21 cellular contexts compared by ENCODE assay signal in the genomic region with DNA sequence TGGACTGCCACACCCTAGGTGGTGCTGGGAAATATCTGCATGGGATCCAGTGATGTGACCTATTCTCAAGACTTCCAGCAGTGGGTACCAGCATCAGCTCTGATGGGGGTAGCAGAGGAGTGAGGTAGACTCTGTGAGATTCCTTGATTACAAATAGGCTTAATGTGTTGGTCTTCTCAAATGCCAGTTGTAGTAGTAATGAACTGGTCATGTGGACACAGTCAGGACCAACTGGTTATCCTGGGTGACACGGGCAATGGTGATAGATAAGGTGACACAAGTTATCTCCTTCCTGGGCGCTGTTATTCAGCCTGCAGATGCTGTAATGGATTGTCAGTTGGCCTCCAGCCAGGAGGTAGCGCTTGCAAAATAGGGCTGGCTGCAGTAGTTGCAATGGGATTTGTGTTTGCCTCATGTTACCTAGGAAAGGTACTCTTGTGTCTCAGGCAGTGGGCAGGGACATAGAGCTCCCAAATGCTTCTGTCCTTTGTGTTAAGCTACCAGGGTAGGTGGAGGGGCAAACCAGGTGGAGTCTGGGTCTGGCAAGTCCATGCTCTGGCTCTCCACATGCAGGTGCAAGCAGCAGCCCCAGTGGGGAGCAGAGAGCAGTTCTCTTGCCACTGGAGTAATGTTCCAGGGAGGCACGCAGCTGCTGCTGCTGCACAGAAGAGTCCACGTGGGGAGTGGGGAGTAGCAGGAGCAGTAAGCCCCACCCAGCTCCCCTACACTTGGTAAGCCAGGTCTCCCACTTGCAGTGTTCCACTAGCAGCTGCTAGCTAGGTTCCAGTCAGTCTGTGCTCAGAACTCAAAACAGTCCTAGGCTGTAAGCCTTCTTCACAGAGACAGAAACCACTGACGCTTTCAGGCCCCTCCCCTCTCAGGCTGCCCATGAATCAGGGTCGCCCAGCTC.
A peak's percentile ranks its signal among the peaks of the same experiment; 100 is the strongest.
DNase-seq lines count a peak whose midpoint lies in the region; ATAC-seq, FAIRE-seq and TF ChIP-seq lines count a peak whose summit lies in the region.
"Had no signal": no experiment of that assay in that cellular context is flagged by ENCODE, and none has a peak within 500 bp of the region (broad histone marks: within the 10 kb centered on the region; RNA-seq: fewer than 3 reads in every experiment).

No MANE protein-coding gene starts in this region.

- 90% methylated on average over 7 of the region's 7 CpGs; no CpG with 5 or more reads in 1 of the 2 experiments for whole genome bisulfite sequencing in H1 (ENCODE audit: extremely low coverage in 1 of 2, insufficient coverage in 1 of 2, insufficient read length in 1 of 2, insufficient replicate concordance in 2 of 2, low coverage in 1 of 2, low lambda C conversion rate in 2 of 2, missing lambda C conversion rate in 1 of 2), 2 experiments
- 74 to 79% methylated on average over 5 to 7 of the region's 7 CpGs for WGBS in upper lobe of left lung, 2 donors

- H3K79me2 ChIP-seq in H1 (ENCODE audit: control insufficient read depth in 1 of 2, insufficient read depth in 2 of 2, low read length in 2 of 2), result no peaks in the 10 kb centered on the region

- no peaks in the 10 kb centered on the region for H3K79me1 ChIP-seq in H1 (ENCODE audit: low read depth, low read length)

- H4K20me1 ChIP-seq in H1 (replicated peaks in 1 of 2; ENCODE audit: control insufficient read depth in 1 of 2, insufficient read depth in 2 of 2, low read length in 2 of 2), result no peaks in the 10 kb centered on the region

- H3K36me3 Mint-ChIP-seq in CD14-positive monocyte, result no peaks in the 10 kb centered on the region

- no peak for TF ChIP-seq CTCF in H1 (IDR thresholded peaks at IDR 0.05; ENCODE audit: control extremely low read depth in 1 of 3, insufficient read depth in 1 of 3, low read depth in 1 of 3, low read length in 3 of 3)
- TF ChIP-seq CTCF in upper lobe of left lung (IDR thresholded peaks at IDR 0.05), result no peak
- TF ChIP-seq CTCF in CD14-positive monocyte (IDR thresholded peaks at IDR 0.05), result no peak

- H2BK15ac ChIP-seq in H1 (ENCODE audit: low read length), result no peak overlapping the region

- no peaks in the 10 kb centered on the region for H3K36me3 ChIP-seq in H1 (ENCODE audit: control insufficient read depth in 2 of 4, insufficient read depth in 4 of 4, low read length in 3 of 4)
- H3K36me3 ChIP-seq in upper lobe of left lung, result no peaks in the 10 kb centered on the region
- H3K36me3 ChIP-seq: BE2C had no signal

- TF ChIP-seq RAD21 in H1 (IDR thresholded peaks at IDR 0.05 in 1 of 2, conservative IDR thresholded peaks at IDR 0.05 in 1 of 2; ENCODE audit: low read depth in 2 of 2, low read length in 2 of 2), result no peak

- H3K27ac Mint-ChIP-seq in CD14-positive monocyte, result no peak overlapping the region
- H3K27ac Mint-ChIP-seq: CD4-positive, alpha-beta T cell had no signal

- peak; percentile 16 to 43 for ATAC-seq in upper lobe of left lung (ENCODE audit: low FRiP score in 2 of 2)
- no peak for ATAC-seq in GM21367 (IDR thresholded peaks at IDR 0.05; ENCODE audit: unreplicated experiment)
- ATAC-seq: HepG2, Panc1 had no signal

- no peaks in the 10 kb centered on the region for H3K9me3 ChIP-seq in H1 (ENCODE audit: insufficient read depth in 2 of 2, low read depth in 1 of 2, low read length in 1 of 2)
- no peaks in the 10 kb centered on the region for H3K9me3 ChIP-seq in upper lobe of left lung
- H3K9me3 ChIP-seq: BE2C had no signal

- no peak overlapping the region for H2AFZ ChIP-seq in H1 (ENCODE audit: low read length)

- H3K4me2 ChIP-seq in H1 (ENCODE audit: insufficient read depth in 1 of 2, low read depth in 2 of 2, low read length in 2 of 2), result no peak overlapping the region

- H3K23me2 ChIP-seq in H1 (ENCODE audit: low read depth, low read length), result no peaks in the 10 kb centered on the region

- no peak for FAIRE-seq in H1 (lab: Jason Lieb, UNC)
- FAIRE-seq: A204.1, GM12892, H54, HepG2 had no signal

- H3K14ac ChIP-seq in H1 (ENCODE audit: insufficient read length), result no peak overlapping the region

- DNase-seq in NCI-H82 (lab: John Stamatoyannopoulos, UW) (peak; percentile 10), NCI-H82 treated with DMSO at 0.1 percent for 48 hours (lab: John Stamatoyannopoulos, UW; ENCODE audit: unreplicated experiment) (no peak), NCI-H345 (lab: John Stamatoyannopoulos, UW) (peak; percentile 36), H1 (ENCODE audit: low read depth in 1 of 2, low spot score in 2 of 2) (no peak), upper lobe of left lung (no peak), CD14-positive monocyte (ENCODE audit: low spot score) (no peak), inferior parietal cortex (ENCODE audit: extremely low spot score) (no peak)
- DNase-seq: BE2C; CD4-positive, alpha-beta T cell; KG1; NCI-H1048; NCI-H1436; NCI-H2029; NCI-H524; SW 1271 had no signal

- no peak overlapping the region for H3K4ac ChIP-seq in H1 (replicated peaks; ENCODE audit: insufficient read length, low read depth, low read length)

- no peak overlapping the region for H2BK120ac ChIP-seq in H1 (replicated peaks; ENCODE audit: low read depth, low read length)

- TF ChIP-seq EP300 in H1 (IDR thresholded peaks at IDR 0.05; ENCODE audit: borderline replicate concordance in 1 of 2, low read depth in 2 of 2, low read length in 2 of 2) (no peak), upper lobe of left lung (IDR thresholded peaks at IDR 0.05) (no peak)

- H3K4me1 Mint-ChIP-seq in CD14-positive monocyte, result no peaks in the 10 kb centered on the region

- H3K27me3 ChIP-seq in H1 (replicated peaks in 1 of 4; ENCODE audit: control insufficient read depth in 3 of 4, extremely low read depth in 1 of 4, insufficient read depth in 3 of 4, low read length in 3 of 4) (no peaks in the 10 kb centered on the region), upper lobe of left lung (no peaks in the 10 kb centered on the region)
- H3K27me3 ChIP-seq: BE2C had no signal

- POLR2A ChIA-PET in H1 (lab: Charles Lee; ENCODE audit: partially characterized antibody), result interaction anchor here (1.9 kb wide), 1 partner anchor 9 kb away, joined by 4 read pairs; no protein-coding TSS in a partner anchor

- H3K18ac ChIP-seq in H1 (ENCODE audit: extremely low read depth, low read length), result no peak overlapping the region

- CTCF ChIA-PET in H1 (lab: Charles Lee; ENCODE audit: partially characterized antibody), result interaction anchor here (0.9 kb wide), 1 partner anchor 94 kb away, joined by 3 read pairs; no protein-coding TSS in a partner anchor

- H3K56ac ChIP-seq in H1 (replicated peaks; ENCODE audit: insufficient read length, low read depth, low read length), result no peak overlapping the region

- no peak overlapping the region for H2AK5ac ChIP-seq in H1 (ENCODE audit: low read depth, low read length)

- H3K4me1 ChIP-seq in H1 (replicated peaks in 1 of 4; ENCODE audit: control insufficient read depth in 3 of 4, insufficient read depth in 4 of 4, low read length in 3 of 4) (no peaks in the 10 kb centered on the region), upper lobe of left lung (no peaks in the 10 kb centered on the region)
- H3K4me1 ChIP-seq: BE2C had no signal

- intact Hi-C loops in CD14-positive monocyte (cut with micrococcal nuclease), result no loop called here

- no peak overlapping the region for H3K4me3 ChIP-seq in H1 (ENCODE audit: extremely low read depth in 1 of 4, insufficient read depth in 2 of 4, low read depth in 3 of 4, low read length in 4 of 4)
- H3K4me3 ChIP-seq in upper lobe of left lung, result no peak overlapping the region

- H3K27ac ChIP-seq in H1 (ENCODE audit: low read depth, low read length) (no peak overlapping the region), upper lobe of left lung (no peak overlapping the region)

- H4K91ac ChIP-seq in H1 (replicated peaks; ENCODE audit: insufficient read length, low read length), result no peak overlapping the region

- no peak overlapping the region for H3K4me3 Mint-ChIP-seq in CD14-positive monocyte
- H3K4me3 Mint-ChIP-seq: CD4-positive, alpha-beta T cell had no signal

- no peak overlapping the region for H3K23ac ChIP-seq in H1 (ENCODE audit: insufficient read length)

- no peak overlapping the region for H2BK20ac ChIP-seq in H1 (ENCODE audit: low read length)

- peaks cover 3 to 21% (median 6%) of the 10 kb centered on the region in 7 donors for H3K9me3 Mint-ChIP-seq in CD14-positive monocyte

- no peak overlapping the region for H4K8ac ChIP-seq in H1 (ENCODE audit: extremely low read depth, insufficient read depth, low read length)

- no peak overlapping the region for H3K9ac ChIP-seq in H1 (replicated peaks in 1 of 4; ENCODE audit: extremely low read depth in 1 of 4, low read depth in 3 of 4, low read length in 3 of 4)

- no peaks in the 10 kb centered on the region for H3K27me3 Mint-ChIP-seq in CD14-positive monocyte (ENCODE audit: low read depth in 3 of 3)
- H3K27me3 Mint-ChIP-seq: CD4-positive, alpha-beta T cell had no signal

- peak overlapping the region; percentile 60; the same call in 1 of the 2 replicates for H2BK12ac ChIP-seq in H1 (ENCODE audit: low read depth, low read length)

- H4K5ac ChIP-seq in H1 (ENCODE audit: insufficient read length, low read depth, low read length), result no peak overlapping the region

- H2BK5ac ChIP-seq in H1 (ENCODE audit: low read depth, low read length), result no peak overlapping the region

- TF ChIP-seq POLR2A in H1 (IDR thresholded peaks at IDR 0.05; ENCODE audit: control extremely low read depth in 1 of 2, low read depth in 2 of 2, low read length in 2 of 2) (no peak), upper lobe of left lung (IDR thresholded peaks at IDR 0.05) (no peak)

TF ChIP-seq in H1, 55 proteins besides CTCF, POLR2A, EP300 and RAD21:
- TF ChIP-seq POU5F1 (IDR thresholded peaks at IDR 0.05; ENCODE audit: low read depth, low read length), result no peak
- no peak for TF ChIP-seq CBX5 (IDR thresholded peaks at IDR 0.05; ENCODE audit: low read depth, low read length)
- TF ChIP-seq SIRT6 (IDR thresholded peaks at IDR 0.05; ENCODE audit: low read length), result no peak
- TF ChIP-seq, protein P1, sequence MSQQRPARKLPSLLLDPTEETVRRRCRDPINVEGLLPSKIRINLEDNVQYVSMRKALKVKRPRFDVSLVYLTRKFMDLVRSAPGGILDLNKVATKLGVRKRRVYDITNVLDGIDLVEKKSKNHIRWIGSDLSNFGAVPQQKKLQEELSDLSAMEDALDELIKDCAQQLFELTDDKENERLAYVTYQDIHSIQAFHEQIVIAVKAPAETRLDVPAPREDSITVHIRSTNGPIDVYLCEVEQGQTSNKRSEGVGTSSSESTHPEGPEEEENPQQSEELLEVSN (IDR thresholded peaks at IDR 0.05), result no peak

Comparison
In these comparisons a context has a peak if more than half of its experiments do, and no peak if none do; other contexts are left out.
1. DNase-seq: peak in NCI-H82 (single experiment) and NCI-H345 (single experiment); none in NCI-H82 treated with DMSO at 0.1 percent for 48 hours (single experiment), H1 (0 of 2), upper lobe of left lung (0 of 2), CD14-positive monocyte (single experiment) and inferior parietal cortex (single experiment).